8 cellular contexts compared by ENCODE assay signal in genomic region chr3:57164217-57164605, GRCh38. TPM values are rescaled to one million over a fixed set of nuclear protein-coding genes. Genes with fewer than 3 reads are reported as not detected.
DNase-seq lines count a peak whose midpoint lies in the region; ATAC-seq and TF ChIP-seq lines count a peak whose summit lies in the region.

No MANE protein-coding gene starts in this region.

- peak; percentile 55 for ATAC-seq in naive thymus-derived CD8-positive, alpha-beta T cell
- ATAC-seq in GM21367 (IDR thresholded peaks at IDR 0.05; ENCODE audit: unreplicated experiment) (no peak), GM19351 (IDR thresholded peaks at IDR 0.05; ENCODE audit: unreplicated experiment) (no peak)

- DNase-seq in Caco-2 (no peak), medulla oblongata (ENCODE audit: extremely low spot score) (no peak), NCI-H2081 treated with DMSO at 0.1 percent for 48 hours (lab: John Stamatoyannopoulos, UW) (no peak)
- DNase-seq in naive thymus-derived CD8-positive, alpha-beta T cell: peak in 1 of 10 donors; percentile 4

- CTCF ChIA-PET in Caco-2 (lab: Charles Lee): no interaction called here

- H3K4me3 ChIP-seq in Caco-2 (ENCODE audit: low read depth, low read length): peak overlapping the region; percentile 86
- no peak overlapping the region for H3K4me3 ChIP-seq in SU-DHL-6 (ENCODE audit: insufficient read depth, low read length, poor library complexity, severe bottlenecking)
- no peak overlapping the region for H3K4me3 ChIP-seq in endocrine pancreas (ENCODE audit: control insufficient read depth, insufficient read depth, low read length)

- H3K27ac Mint-ChIP-seq in Caco-2 (ENCODE audit: unreplicated experiment): no peak overlapping the region
- peak overlapping the region in 2 of 10 donors; percentile 53 to 54 for H3K27ac Mint-ChIP-seq in naive thymus-derived CD8-positive, alpha-beta T cell

- H3F3A ChIP-seq in SU-DHL-6 (ENCODE audit: insufficient read depth): no peaks in the 10 kb centered on the region

- no peaks in the 10 kb centered on the region for H4K20me1 ChIP-seq in SU-DHL-6 (ENCODE audit: low read depth, low read length)

- H3K27me3 ChIP-seq in Caco-2 (replicated peaks; ENCODE audit: control insufficient read depth, insufficient read depth, low read length) (no peaks in the 10 kb centered on the region), SU-DHL-6 (ENCODE audit: low read length) (no peaks in the 10 kb centered on the region; the same call in 1 of the 2 replicates), endocrine pancreas (ENCODE audit: control insufficient read depth, insufficient read depth, low read length) (no peaks in the 10 kb centered on the region)

- H3K9me2 ChIP-seq in SU-DHL-6 (replicated peaks; ENCODE audit: insufficient read depth, low read length): no peaks in the 10 kb centered on the region

- TF ChIP-seq CTCF in Caco-2 (IDR thresholded peaks at IDR 0.05; ENCODE audit: insufficient read depth in 1 of 2, low read depth in 1 of 2, low read length in 1 of 2, severe bottlenecking in 1 of 2, unreplicated experiment in 1 of 2): no peak
- TF ChIP-seq CTCF in SU-DHL-6 (IDR thresholded peaks at IDR 0.05; ENCODE audit: insufficient read depth, low read length, poor library complexity, severe bottlenecking): no peak

- H3K9me3 ChIP-seq in Caco-2 (no peaks in the 10 kb centered on the region), SU-DHL-6 (ENCODE audit: insufficient read depth, low read length) (no peaks in the 10 kb centered on the region), endocrine pancreas (ENCODE audit: control insufficient read depth, low read length) (no peaks in the 10 kb centered on the region)

- H3K36me3 ChIP-seq in Caco-2 (ENCODE audit: control insufficient read depth, insufficient read depth, low read length): no peaks in the 10 kb centered on the region
- H3K36me3 ChIP-seq in SU-DHL-6 (ENCODE audit: low read length): no peaks in the 10 kb centered on the region
- H3K36me3 ChIP-seq in endocrine pancreas (ENCODE audit: control insufficient read depth, insufficient read depth, low read length): no peaks in the 10 kb centered on the region

- H3K27me3 Mint-ChIP-seq in Caco-2 (ENCODE audit: insufficient read depth, unreplicated experiment): no peaks in the 10 kb centered on the region
- H3K27me3 Mint-ChIP-seq in naive thymus-derived CD8-positive, alpha-beta T cell: peaks cover 43 to 93% (median 68%) of the 10 kb centered on the region in 5 donors

- peak overlapping the region; percentile 77 for H3K4me3 Mint-ChIP-seq in Caco-2 (ENCODE audit: unreplicated experiment)
- H3K4me3 Mint-ChIP-seq in naive thymus-derived CD8-positive, alpha-beta T cell: peak overlapping the region; percentile 72 to 93 (median 85)

- H2AFZ ChIP-seq in SU-DHL-6 (ENCODE audit: low read depth, low read length, severe bottlenecking): no peak overlapping the region

- H3K9me3 Mint-ChIP-seq in Caco-2 (ENCODE audit: unreplicated experiment): no peaks in the 10 kb centered on the region
- H3K9me3 Mint-ChIP-seq in naive thymus-derived CD8-positive, alpha-beta T cell: no peaks in the 10 kb centered on the region

- H3K27ac ChIP-seq in SU-DHL-6 (ENCODE audit: low read depth, low read length): no peak overlapping the region

- peaks cover 12% of the 10 kb centered on the region for H3K4me1 Mint-ChIP-seq in Caco-2 (ENCODE audit: low read depth, unreplicated experiment)
- H3K4me1 Mint-ChIP-seq in naive thymus-derived CD8-positive, alpha-beta T cell: peaks cover 7 to 21% (median 14%) of the 10 kb centered on the region in 4 donors

- intact Hi-C loops in Caco-2 (cut with micrococcal nuclease; ENCODE audit: unreplicated experiment): no loop called here

- BruUV-seq in Caco-2 (replicated peaks; lab: Mats Ljungman, UMichigan): no TSS peak

- H3K9ac ChIP-seq in SU-DHL-6 (ENCODE audit: low read length) (no peak overlapping the region), endocrine pancreas (ENCODE audit: control insufficient read depth, insufficient read depth, low read length) (peak overlapping the region; percentile 39)

- H3K4me1 ChIP-seq in Caco-2 (0 out of 2 replicates have a peak, but pooled peaks cover 6% of the 10 kb centered on the region), endocrine pancreas (ENCODE audit: control insufficient read depth, insufficient read depth, low read length) (no peaks in the 10 kb centered on the region)

- no peaks in the 10 kb centered on the region for H3K79me2 ChIP-seq in SU-DHL-6 (ENCODE audit: insufficient read depth, low read length)

- POLR2A ChIA-PET in Caco-2 (lab: Charles Lee): no interaction called here
- POLR2A ChIA-PET in naive thymus-derived CD8-positive, alpha-beta T cell (lab: Charles Lee): no interaction called here

- peak overlapping the region; percentile 43 for H3K4me2 ChIP-seq in SU-DHL-6 (ENCODE audit: low read depth, low read length, poor library complexity, severe bottlenecking)

- H3K36me3 Mint-ChIP-seq in Caco-2 (ENCODE audit: insufficient read depth, unreplicated experiment): peaks cover 8% of the 10 kb centered on the region
- peaks cover 0 to 3% (median 0%) of the 10 kb centered on the region in 3 donors for H3K36me3 Mint-ChIP-seq in naive thymus-derived CD8-positive, alpha-beta T cell

RNA-seq across cellular contexts. Expression of gene IL17RD, which starts 0.9 kb away (rescaled TPM):
- 2.7 and 3.1 TPM in 2 replicates for total RNA-seq in Caco-2 (2022)
- not detected for total RNA-seq in naive thymus-derived CD8-positive, alpha-beta T cell
- not detected for polyA plus RNA-seq in naive thymus-derived CD8-positive, alpha-beta T cell

RNA-seq across cellular contexts. Expression of gene HESX1, which starts 35.6 kb away (rescaled TPM):
- 1.2 and 1.5 TPM in 2 replicates for total RNA-seq in Caco-2 (2022)
- under 1 TPM in 1 of 2 experiments, not detected in 1; 0.39 TPM for total RNA-seq in naive thymus-derived CD8-positive, alpha-beta T cell
- polyA plus RNA-seq in naive thymus-derived CD8-positive, alpha-beta T cell: under 1 TPM in 2 of 3 donors, not detected in 1; 0.27 to 0.87 TPM

Comparison
In these comparisons a context has a peak if more than half of its experiments do, and no peak if none do; other contexts are left out.
1. ATAC-seq: peak in naive thymus-derived CD8-positive, alpha-beta T cell (2 of 2); none in GM21367 (single experiment) and GM19351 (single experiment).